In the genomic region with DNA sequence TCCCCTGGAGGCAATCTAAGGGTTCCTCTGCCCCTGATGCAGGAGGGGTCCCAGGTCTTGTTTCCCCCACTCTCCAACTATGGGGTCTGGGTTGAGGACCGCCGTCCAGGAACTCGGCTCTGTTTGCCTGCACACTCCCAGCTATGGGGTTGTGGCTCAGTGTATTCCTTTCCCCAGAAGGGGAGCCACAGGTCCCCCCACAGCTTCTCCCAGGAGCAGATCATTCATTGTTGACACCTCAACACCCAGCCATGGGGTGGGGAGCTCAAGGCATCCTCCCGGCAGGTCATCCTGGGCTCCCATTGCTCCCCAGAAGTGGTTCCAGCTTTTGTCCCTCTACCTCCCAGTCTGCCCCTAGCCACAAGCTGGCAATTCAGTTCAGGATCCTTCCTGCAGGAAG, we compare ENCODE assay signal across 2 cellular contexts.
TF ChIP-seq lines count a peak whose summit lies in the region.

No MANE protein-coding gene starts in this region.

TF ChIP-seq in H1, 55 proteins besides CTCF, POLR2A, EP300 and RAD21:
- no peak for TF ChIP-seq TAF7 (optimal IDR thresholded peaks at IDR 0.05; ENCODE audit: borderline replicate concordance, low read depth, low read length)
- TF ChIP-seq SIRT6 (IDR thresholded peaks at IDR 0.05; ENCODE audit: low read length) = no peak
- TF ChIP-seq SP4 (IDR thresholded peaks at IDR 0.05; ENCODE audit: low read length) = no peak
- no peak for TF ChIP-seq TBP (IDR thresholded peaks at IDR 0.05; ENCODE audit: low read depth, low read length)
- no peak for TF ChIP-seq POU5F1 (IDR thresholded peaks at IDR 0.05; ENCODE audit: low read depth, low read length)
- no peak for TF ChIP-seq TEAD4 (IDR thresholded peaks at IDR 0.05; ENCODE audit: low read depth, low read length)

TF ChIP-seq in neural cell, 6 proteins besides CTCF, POLR2A, EP300 and RAD21:
- TF ChIP-seq TAF1 (IDR thresholded peaks at IDR 0.05; ENCODE audit: low read depth) (no peak), SMC3 (conservative IDR thresholded peaks at IDR 0.05; ENCODE audit: poor library complexity) (no peak), POLR2AphosphoS5 (IDR thresholded peaks at IDR 0.05) (no peak), MXI1 (conservative IDR thresholded peaks at IDR 0.05; ENCODE audit: poor library complexity, severe bottlenecking) (no peak), EZH2 (IDR thresholded peaks at IDR 0.05; ENCODE audit: borderline replicate concordance, insufficient read depth, low read length, poor library complexity, severe bottlenecking) (no peak)
- TF ChIP-seq, protein P1, sequence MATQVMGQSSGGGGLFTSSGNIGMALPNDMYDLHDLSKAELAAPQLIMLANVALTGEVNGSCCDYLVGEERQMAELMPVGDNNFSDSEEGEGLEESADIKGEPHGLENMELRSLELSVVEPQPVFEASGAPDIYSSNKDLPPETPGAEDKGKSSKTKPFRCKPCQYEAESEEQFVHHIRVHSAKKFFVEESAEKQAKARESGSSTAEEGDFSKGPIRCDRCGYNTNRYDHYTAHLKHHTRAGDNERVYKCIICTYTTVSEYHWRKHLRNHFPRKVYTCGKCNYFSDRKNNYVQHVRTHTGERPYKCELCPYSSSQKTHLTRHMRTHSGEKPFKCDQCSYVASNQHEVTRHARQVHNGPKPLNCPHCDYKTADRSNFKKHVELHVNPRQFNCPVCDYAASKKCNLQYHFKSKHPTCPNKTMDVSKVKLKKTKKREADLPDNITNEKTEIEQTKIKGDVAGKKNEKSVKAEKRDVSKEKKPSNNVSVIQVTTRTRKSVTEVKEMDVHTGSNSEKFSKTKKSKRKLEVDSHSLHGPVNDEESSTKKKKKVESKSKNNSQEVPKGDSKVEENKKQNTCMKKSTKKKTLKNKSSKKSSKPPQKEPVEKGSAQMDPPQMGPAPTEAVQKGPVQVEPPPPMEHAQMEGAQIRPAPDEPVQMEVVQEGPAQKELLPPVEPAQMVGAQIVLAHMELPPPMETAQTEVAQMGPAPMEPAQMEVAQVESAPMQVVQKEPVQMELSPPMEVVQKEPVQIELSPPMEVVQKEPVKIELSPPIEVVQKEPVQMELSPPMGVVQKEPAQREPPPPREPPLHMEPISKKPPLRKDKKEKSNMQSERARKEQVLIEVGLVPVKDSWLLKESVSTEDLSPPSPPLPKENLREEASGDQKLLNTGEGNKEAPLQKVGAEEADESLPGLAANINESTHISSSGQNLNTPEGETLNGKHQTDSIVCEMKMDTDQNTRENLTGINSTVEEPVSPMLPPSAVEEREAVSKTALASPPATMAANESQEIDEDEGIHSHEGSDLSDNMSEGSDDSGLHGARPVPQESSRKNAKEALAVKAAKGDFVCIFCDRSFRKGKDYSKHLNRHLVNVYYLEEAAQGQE (IDR thresholded peaks at IDR 0.05; ENCODE audit: borderline replicate concordance) = no peak
TF ChIP-seq in neural cell: peak in this region for 0.
